In genomic region chr1:44730741-44731512, GRCh38 we compare ENCODE assay signal across 1 cellular context.
TF ChIP-seq lines count a peak whose summit lies in the region.

RNU5D-1 (minus strand) TSS chr1:44731170.

TF ChIP-seq in HepG2, 621 proteins besides CTCF, POLR2A, EP300 and RAD21 (continued from another document and continues in another):
- no peak for TF ChIP-seq SKIL (CRISPR knock-in tag; IDR thresholded peaks at IDR 0.05; ENCODE audit: borderline replicate concordance)
- no peak for TF ChIP-seq ZNF563 (CRISPR knock-in tag; IDR thresholded peaks at IDR 0.05)
- no peak for TF ChIP-seq PAWR (CRISPR knock-in tag; IDR thresholded peaks at IDR 0.05; ENCODE audit: borderline replicate concordance)
- no peak; the same call in 1 of the 2 replicates for TF ChIP-seq ZNF598 (CRISPR knock-in tag; IDR thresholded peaks at IDR 0.05; ENCODE audit: borderline replicate concordance)
- TF ChIP-seq ZNF296 (CRISPR knock-in tag; conservative IDR thresholded peaks at IDR 0.05), result no peak
- peak; percentile 51; the same call in 1 of the 2 replicates for TF ChIP-seq MIER2 (CRISPR knock-in tag; IDR thresholded peaks at IDR 0.05)
- TF ChIP-seq MEIS1 (CRISPR knock-in tag; IDR thresholded peaks at IDR 0.05; ENCODE audit: borderline replicate concordance), result no peak
- TF ChIP-seq TOPORS (CRISPR knock-in tag; IDR thresholded peaks at IDR 0.05), result no peak
- TF ChIP-seq PCBP1 (IDR thresholded peaks at IDR 0.05; ENCODE audit: borderline replicate concordance, low read depth, low read length), result no peak
- TF ChIP-seq ZNF772 (CRISPR knock-in tag; IDR thresholded peaks at IDR 0.05), result no peak
- TF ChIP-seq CEBPZ (IDR thresholded peaks at IDR 0.05; ENCODE audit: low read length), result no peak
- TF ChIP-seq ATF5 (CRISPR knock-in tag; IDR thresholded peaks at IDR 0.05; ENCODE audit: low read depth), result no peak
- TF ChIP-seq AHDC1 (CRISPR knock-in tag; IDR thresholded peaks at IDR 0.05; ENCODE audit: borderline replicate concordance), result no peak; the same call in 1 of the 2 replicates
- no peak for TF ChIP-seq ZNF704 (CRISPR knock-in tag; IDR thresholded peaks at IDR 0.05; ENCODE audit: borderline replicate concordance)
- no peak; the same call in 1 of the 2 replicates for TF ChIP-seq SP5 (CRISPR knock-in tag; IDR thresholded peaks at IDR 0.05; ENCODE audit: borderline replicate concordance, low read depth)
- no peak for TF ChIP-seq ZBTB10 (CRISPR knock-in tag; IDR thresholded peaks at IDR 0.05; ENCODE audit: borderline replicate concordance)
- TF ChIP-seq PREB (CRISPR knock-in tag; IDR thresholded peaks at IDR 0.05), result no peak
- no peak for TF ChIP-seq BRF2 (CRISPR knock-in tag; IDR thresholded peaks at IDR 0.05)
- TF ChIP-seq SPEN (CRISPR knock-in tag; IDR thresholded peaks at IDR 0.05; ENCODE audit: low read depth), result peak; percentile 65; the same call in 1 of the 2 replicates
- no peak for TF ChIP-seq FOXK1 (CRISPR knock-in tag; IDR thresholded peaks at IDR 0.05; ENCODE audit: borderline replicate concordance, low read depth)
- TF ChIP-seq CBX5 (CRISPR knock-in tag; IDR thresholded peaks at IDR 0.05; ENCODE audit: borderline replicate concordance), result no peak
- no peak for TF ChIP-seq ZNF720 (CRISPR knock-in tag; IDR thresholded peaks at IDR 0.05)
- TF ChIP-seq PLRG1 (conservative IDR thresholded peaks at IDR 0.05), result no peak
- TF ChIP-seq ZNF382 (CRISPR knock-in tag; IDR thresholded peaks at IDR 0.05; ENCODE audit: borderline replicate concordance), result no peak
- no peak for TF ChIP-seq KDM5A (IDR thresholded peaks at IDR 0.05; ENCODE audit: borderline replicate concordance, low read length)
- TF ChIP-seq ZBTB46 (CRISPR knock-in tag; IDR thresholded peaks at IDR 0.05; ENCODE audit: borderline replicate concordance), result no peak
- no peak for TF ChIP-seq TOE1 (CRISPR knock-in tag; IDR thresholded peaks at IDR 0.05)
- TF ChIP-seq RFXANK (CRISPR knock-in tag; IDR thresholded peaks at IDR 0.05), result peak; percentile 85
- TF ChIP-seq ATAD3A (CRISPR knock-in tag; IDR thresholded peaks at IDR 0.05), result no peak
- TF ChIP-seq ZNF891 (CRISPR knock-in tag; IDR thresholded peaks at IDR 0.05), result no peak
- no peak; the same call in 1 of the 2 replicates for TF ChIP-seq TSC22D2 (CRISPR knock-in tag; IDR thresholded peaks at IDR 0.05; ENCODE audit: borderline replicate concordance)
- TF ChIP-seq ZC3H13 (CRISPR knock-in tag; IDR thresholded peaks at IDR 0.05), result no peak
- peak; percentile 48; the same call in 1 of the 2 replicates for TF ChIP-seq ZXDC (CRISPR knock-in tag; IDR thresholded peaks at IDR 0.05)
- no peak for TF ChIP-seq ZNF724P (CRISPR knock-in tag; IDR thresholded peaks at IDR 0.05; ENCODE audit: borderline replicate concordance)
- no peak for TF ChIP-seq TBP (CRISPR knock-in tag; IDR thresholded peaks at IDR 0.05)
- TF ChIP-seq BHLHE40 (IDR thresholded peaks at IDR 0.05; ENCODE audit: low read length), result no peak
